8 cellular contexts compared by ENCODE assay signal in the genomic region with DNA sequence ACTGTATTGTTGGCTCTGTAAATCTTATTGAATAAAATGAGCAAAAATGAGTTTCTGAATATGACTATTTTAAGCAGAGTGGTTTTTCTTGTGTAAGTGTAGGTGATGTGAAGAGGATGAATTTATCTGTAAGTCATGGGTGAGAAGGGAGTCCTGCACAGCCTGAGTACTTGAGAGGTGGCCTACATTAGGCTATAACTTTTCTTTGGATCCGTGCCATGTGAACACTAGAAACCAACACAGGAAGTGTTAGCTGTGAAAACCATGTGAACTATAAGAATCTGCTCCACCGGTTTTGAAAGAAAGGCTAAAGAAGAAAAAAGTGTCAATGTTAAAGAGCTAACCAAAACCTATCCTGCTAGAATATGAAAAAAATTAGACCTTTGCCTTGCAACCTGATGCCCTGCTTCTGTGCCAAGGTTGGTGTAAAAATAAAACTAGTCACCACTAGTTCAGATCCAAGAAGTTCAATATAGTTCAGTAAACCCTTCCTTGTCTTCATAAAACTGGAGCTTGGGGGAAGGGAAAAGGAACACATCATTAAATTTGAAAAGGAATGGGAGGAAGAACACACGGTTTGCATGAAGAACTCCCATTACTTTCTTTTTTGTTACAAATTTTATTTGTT. TPM values are rescaled to one million over a fixed set of nuclear protein-coding genes. Genes with fewer than 3 reads are reported as not detected.
A peak's percentile ranks its signal among the peaks of the same experiment; 100 is the strongest.
DNase-seq lines count a peak whose midpoint lies in the region; ATAC-seq and TF ChIP-seq lines count a peak whose summit lies in the region.

No MANE protein-coding gene starts in this region.

- peak overlapping the region; percentile 85 for H3K27ac Mint-ChIP-seq in osteocyte (ENCODE audit: unreplicated experiment)

- H3K27me3 Mint-ChIP-seq in osteocyte (ENCODE audit: unreplicated experiment): no peaks in the 10 kb centered on the region

- TF ChIP-seq CTCF in osteocyte (IDR thresholded peaks at IDR 0.05): no peak

- H3K4me1 Mint-ChIP-seq in osteocyte (ENCODE audit: unreplicated experiment): peaks cover 83% of the 10 kb centered on the region

- H3K9me3 Mint-ChIP-seq in osteocyte (ENCODE audit: unreplicated experiment): peaks cover 6% of the 10 kb centered on the region

- DNase-seq in NK-92 treated with Interleukin-12 subunit alpha and Interleukin-12 subunit beta, amount 100 ng/mL, for 24 hours (lab: John Stamatoyannopoulos, UW): peak; percentile 7
- DNase-seq in NK-92 (lab: John Stamatoyannopoulos, UW; ENCODE audit: unreplicated experiment) (no peak), astrocyte of the hippocampus (ENCODE audit: low read depth, low spot score) (peak; percentile 10), osteocyte (ENCODE audit: extremely low spot score, unreplicated experiment) (no peak), occipital lobe (lab: John Stamatoyannopoulos, UW) (no peak)

- H3K36me3 Mint-ChIP-seq in osteocyte (ENCODE audit: unreplicated experiment): peaks cover 2% of the 10 kb centered on the region

- ATAC-seq in HG03139 (IDR thresholded peaks at IDR 0.05; ENCODE audit: unreplicated experiment) (peak; percentile 61), HG02885 (IDR thresholded peaks at IDR 0.05; ENCODE audit: poor library complexity, unreplicated experiment) (no peak), GM18519 (IDR thresholded peaks at IDR 0.05; ENCODE audit: low FRiP score, unreplicated experiment) (no peak)

- no peak overlapping the region for H3K4me3 Mint-ChIP-seq in osteocyte (ENCODE audit: unreplicated experiment)

RNA-seq across cellular contexts. Expression of a gene that starts 21.3 kb away (rescaled TPM):
- 32.1 and 33.3 TPM in 2 replicates for total RNA-seq in osteocyte
- total RNA-seq in occipital lobe: 72.5 TPM

Comparison
In these comparisons a context has a peak if more than half of its experiments do, and no peak if none do; other contexts are left out.
1. DNase-seq: peak in NK-92 treated with Interleukin-12 subunit alpha and Interleukin-12 subunit beta, amount 100 ng/mL, for 24 hours (single experiment) and astrocyte of the hippocampus (single experiment); none in NK-92 (single experiment), osteocyte (single experiment) and occipital lobe (single experiment).